In the genomic region with DNA sequence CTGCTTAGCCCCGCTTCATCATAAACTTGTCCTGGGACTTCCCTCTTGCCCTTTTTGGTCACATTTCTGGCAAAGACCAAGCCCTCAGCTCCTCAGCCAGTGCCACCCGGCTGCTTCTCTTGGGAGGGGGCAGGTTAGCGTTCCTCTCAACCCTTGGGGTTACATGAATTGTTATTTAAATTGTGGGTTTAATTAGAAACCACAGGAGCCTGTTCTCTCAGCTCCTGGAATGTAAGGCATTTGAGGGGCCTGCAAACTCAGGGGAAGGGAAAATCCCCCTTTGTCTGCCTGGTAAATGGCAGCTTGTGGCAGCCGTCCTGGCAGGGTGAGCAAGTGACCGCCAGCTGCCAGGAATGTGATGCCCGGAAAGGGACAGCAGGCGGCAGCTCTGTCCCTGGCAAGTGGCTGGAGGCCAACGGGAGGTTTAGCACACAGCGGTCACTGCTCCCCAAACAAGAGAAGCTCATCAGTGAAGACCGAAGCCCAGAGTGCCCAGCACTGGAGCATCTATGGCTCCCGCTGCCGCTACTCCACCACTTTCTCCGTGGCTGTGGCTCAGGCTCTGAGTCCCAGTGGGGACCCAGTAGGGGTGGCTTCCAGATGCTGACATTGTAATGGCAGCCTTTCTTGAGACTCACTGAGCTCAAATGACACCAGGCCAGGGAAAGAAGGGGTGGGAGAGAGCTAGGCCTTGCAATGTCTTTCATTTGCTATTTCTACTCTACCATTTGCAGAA, we compare ENCODE assay signal across 8 cellular contexts. TPM values are rescaled to one million over a fixed set of nuclear protein-coding genes. Genes with fewer than 3 reads are reported as not detected.
DNase-seq lines count a peak whose midpoint lies in the region; ATAC-seq and TF ChIP-seq lines count a peak whose summit lies in the region.

No MANE protein-coding gene starts in this region.

- intact Hi-C loops in left cardiac atrium (cut with DNase I): no loop called here

- DNase-seq in EL (peak; percentile 93), amniotic epithelial cell (ENCODE audit: low read depth) (peak; percentile 73), left cardiac atrium (peak; percentile 72), pons (ENCODE audit: low spot score) (peak; percentile 93), NCI-H1417 (lab: John Stamatoyannopoulos, UW) (no peak), GM20000 (ENCODE audit: low spot score) (no peak), GM10248 (ENCODE audit: extremely low spot score) (no peak)

- CTCF ChIA-PET in GM10248 (lab: Yijun Ruan, JAX): interaction anchor here (0.7 to 1.0 kb wide), 3 partner anchors 9 to 71 kb away, joined by 3 read pairs; no protein-coding TSS in a partner anchor

- no peak for TF ChIP-seq CTCF in GM20000 (IDR thresholded peaks at IDR 0.05; ENCODE audit: extremely low read depth, missing control alignments)
- TF ChIP-seq CTCF in GM10248 (IDR thresholded peaks at IDR 0.05; ENCODE audit: control extremely low read depth, extremely low read depth, low read depth, missing control alignments): no peak

- ATAC-seq in left cardiac atrium (peak; percentile 63 to 81), HG02678 (IDR thresholded peaks at IDR 0.05; ENCODE audit: unreplicated experiment) (no peak)

- POLR2A ChIA-PET in GM10248 (lab: Yijun Ruan, JAX): no interaction called here

RNA-seq across cellular contexts. Expression of gene SHB, which starts 51.7 kb away (rescaled TPM):
- 10 to 100 TPM; 20.3 to 34.6 TPM for total RNA-seq in left cardiac atrium

Comparison
In these comparisons a context has a peak if more than half of its experiments do, and no peak if none do; other contexts are left out.
1. DNase-seq: peak in EL (single experiment), amniotic epithelial cell (single experiment), left cardiac atrium (single experiment) and pons (single experiment); none in NCI-H1417 (0 of 3), GM20000 (single experiment) and GM10248 (single experiment).